In genomic region chr1:112700290-112701226, GRCh38 we compare ENCODE assay signal across 8 cellular contexts. TPM values are rescaled to one million over a fixed set of nuclear protein-coding genes. Genes with fewer than 3 reads are reported as not detected.
A peak's percentile ranks its signal among the peaks of the same experiment; 100 is the strongest.
DNase-seq lines count a peak whose midpoint lies in the region; ATAC-seq and TF ChIP-seq lines count a peak whose summit lies in the region.

No MANE protein-coding gene starts in this region.

- intact Hi-C loops in adrenal gland (cut with DNase I) (no loop called here), heart left ventricle (cut with DNase I) (loop anchor here in 4 of 10 donors (2.0 to 10.0 kb wide), 4 partner anchors 26 to 306 kb away; partner anchors contain the start of genes WNT2B (in 4 of the 4) and MOV10 (in 1 of the 4)), posterior cingulate gyrus (cut with DNase I) (loop anchor here (5.0 kb wide), 1 partner anchor 83 kb away; the partner anchor contains the start of genes CAPZA1 and ST7L)

- H3K4me1 ChIP-seq in adrenal gland (replicated peaks in 1 of 2) (peaks cover 42 to 70% of the 10 kb centered on the region in 2 donors), heart left ventricle (peaks cover 17 to 88% (median 74%) of the 10 kb centered on the region in 12 donors), urinary bladder (ENCODE audit: insufficient read depth) (peaks cover 1% of the 10 kb centered on the region)

- peak; percentile 23 to 53 for TF ChIP-seq POLR2A in adrenal gland (IDR thresholded peaks at IDR 0.05)
- peak in 1 of 2 donors; percentile 20 for TF ChIP-seq POLR2A in heart left ventricle (IDR thresholded peaks at IDR 0.05)

- H3K27me3 ChIP-seq in MG63 (no peaks in the 10 kb centered on the region), adrenal gland (no peaks in the 10 kb centered on the region), heart left ventricle (no peaks in the 10 kb centered on the region)

- TF ChIP-seq CTCF in adrenal gland (IDR thresholded peaks at IDR 0.05) (peak in 5 of 6 experiments; percentile 19 to 36 (median 21)), heart left ventricle (IDR thresholded peaks at IDR 0.05) (peak in 6 of 12 donors; percentile 15 to 45 (median 26))

- H3K36me3 ChIP-seq in MG63 (peaks cover 90% of the 10 kb centered on the region), adrenal gland (replicated peaks in 1 of 2) (peaks cover 0 to 68% of the 10 kb centered on the region in 2 donors), heart left ventricle (peaks cover 0 to 84% (median 71%) of the 10 kb centered on the region in 9 donors), urinary bladder (ENCODE audit: insufficient read depth) (no peaks in the 10 kb centered on the region)

- WGBS in adrenal gland, 4 donors = 12 to 19% (median 15%) methylated on average over 5 to 7 of the region's 7 CpGs
- 3 to 14% (median 5%) methylated on average over 6 to 7 of the region's 7 CpGs for WGBS in heart left ventricle, 4 donors
- WGBS in urinary bladder = 20% methylated on average over 7 of the region's 7 CpGs

- ATAC-seq in GM21723 (IDR thresholded peaks at IDR 0.05; ENCODE audit: unreplicated experiment) (peak; percentile 51), SK-N-SH treated with all-trans-retinoic acid at 6 μM for 48 hours (peak; percentile 65), heart left ventricle (peak; percentile 74 to 84 (median 79))

- H3K9me3 ChIP-seq in MG63 = no peaks in the 10 kb centered on the region
- H3K9me3 ChIP-seq in adrenal gland (replicated peaks in 1 of 3) = no peaks in the 10 kb centered on the region
- H3K9me3 ChIP-seq in heart left ventricle = no peaks in the 10 kb centered on the region

- peak overlapping the region; percentile 65 to 95 (median 92) for H3K27ac ChIP-seq in adrenal gland
- peak overlapping the region; percentile 67 to 100 (median 96) for H3K27ac ChIP-seq in heart left ventricle
- peak overlapping the region; percentile 93 for H3K27ac ChIP-seq in urinary bladder (ENCODE audit: low read depth)

- H3K4me3 ChIP-seq in MG63 (no peak overlapping the region), adrenal gland (no peak overlapping the region), heart left ventricle (peak overlapping the region in 5 of 12 donors; percentile 1 to 28 (median 5)), urinary bladder (ENCODE audit: low read depth, low read length) (no peak overlapping the region)

- DNase-seq in COLO668 (lab: John Stamatoyannopoulos, UW; ENCODE audit: unreplicated experiment) (peak; percentile 94), MG63 (peak; percentile 95), adrenal gland (peak; percentile 96 to 98 (median 97)), heart left ventricle (peak; percentile 98 to 99 (median 99)), posterior cingulate gyrus (peak; percentile 76 to 98 (median 94))

TF ChIP-seq in SK-N-SH treated with all-trans-retinoic acid at 6 μM for 48 hours, 23 proteins besides CTCF, POLR2A, EP300 and RAD21:
- no peak for TF ChIP-seq ZNF565 (CRISPR knock-in tag; conservative IDR thresholded peaks at IDR 0.05; ENCODE audit: low read depth)
- 0 out of 2 replicates have a peak, but pooled peaks have one; percentile 22 for TF ChIP-seq GLIS3 (CRISPR knock-in tag; IDR thresholded peaks at IDR 0.05)

RNA-seq across cellular contexts. Expression of gene RHOC, which starts 6.4 kb away (rescaled TPM):
- total RNA-seq in MG63 (2014; rRNA removed; shearing (Covaris generic); ENCODE audit: low replicate concordance) = 568 and 693 TPM in 2 replicates
- total RNA-seq in adrenal gland (100 to 1,000 TPM; 191 to 374 (median 235) TPM), heart left ventricle (100 to 1,000 TPM; 147 to 432 (median 217) TPM), urinary bladder (149 TPM)
- polyA plus RNA-seq in adrenal gland (100 to 1,000 TPM; 186 to 242 (median 238) TPM), heart left ventricle (100 to 1,000 TPM; 170 to 443 TPM), urinary bladder (300 TPM)

RNA-seq across cellular contexts. Expression of gene PPM1J, which starts 14.6 kb away (rescaled TPM):
- total RNA-seq in MG63 (2014; rRNA removed; shearing (Covaris generic); ENCODE audit: low replicate concordance) = 2.4 and 2.7 TPM in 2 replicates
- total RNA-seq in adrenal gland (1 to 10 TPM in 3 of 8 donors, under 1 TPM in 4, not detected in 1; 0.31 to 4.7 (median 0.61) TPM), heart left ventricle (10 to 100 TPM in 3 of 9 donors, 1 to 10 TPM in 6; 4.2 to 11.5 (median 8.3) TPM), urinary bladder (0.37 TPM)
- polyA plus RNA-seq in adrenal gland (1 to 10 TPM; 1.7 to 5.1 (median 2.7) TPM), heart left ventricle (1 to 10 TPM; 1.8 to 6.9 TPM), urinary bladder (1.5 TPM)

RNA-seq across cellular contexts. Expression of gene MOV10, which starts 26.1 kb away (rescaled TPM):
- total RNA-seq in MG63 (2014; rRNA removed; shearing (Covaris generic); ENCODE audit: low replicate concordance) = 25.6 and 39.7 TPM in 2 replicates
- 10 to 100 TPM; 39.1 to 86.7 (median 58.1) TPM for total RNA-seq in adrenal gland
- 100 to 1,000 TPM in 2 of 3 donors, 10 to 100 TPM in 1; 43.7 to 372 (median 242) TPM for polyA plus RNA-seq in adrenal gland
- total RNA-seq in heart left ventricle = 10 to 100 TPM in 7 of 9 donors, 1 to 10 TPM in 2; 7.5 to 43.6 (median 13.3) TPM
- polyA plus RNA-seq in heart left ventricle = 10 to 100 TPM; 10.8 to 25.3 TPM
- total RNA-seq in urinary bladder = 27.5 TPM
- 36.1 TPM for polyA plus RNA-seq in urinary bladder
